8 cellular contexts compared by ENCODE assay signal in the genomic region with DNA sequence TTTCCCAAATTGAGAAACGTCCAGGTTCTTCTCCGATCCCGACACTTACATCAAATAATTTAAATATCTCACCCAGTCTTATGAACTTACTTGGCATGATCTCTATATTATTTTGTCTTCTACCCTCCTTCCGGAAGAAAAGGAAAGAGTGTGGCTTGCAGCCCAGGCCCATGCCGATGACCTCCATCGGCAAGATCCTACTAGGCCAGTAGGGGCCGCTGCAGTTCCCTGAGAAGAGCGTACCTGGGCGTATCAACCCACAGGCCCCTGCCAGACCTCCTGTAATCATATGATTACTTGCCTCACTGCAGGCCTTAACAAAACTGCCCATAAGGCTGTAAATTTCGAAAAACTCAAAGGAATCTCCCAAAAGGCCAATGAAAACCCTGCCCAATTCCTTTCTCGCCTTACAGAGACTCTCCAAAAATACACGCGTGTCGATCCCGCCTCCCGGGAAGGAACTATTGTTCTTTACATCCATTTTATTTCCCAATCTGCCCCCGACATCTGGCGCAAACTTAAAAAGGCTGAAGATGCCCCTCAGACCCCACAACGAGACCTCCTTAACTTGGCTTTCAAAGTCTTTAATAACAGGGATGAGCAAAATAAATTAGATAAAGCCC.
DNase-seq lines count a peak whose midpoint lies in the region; ATAC-seq, FAIRE-seq and TF ChIP-seq lines count a peak whose summit lies in the region.

No MANE protein-coding gene starts in this region.

- ATAC-seq in GM21717 (IDR thresholded peaks at IDR 0.05; ENCODE audit: unreplicated experiment) (peak; percentile 64), HG03045 (IDR thresholded peaks at IDR 0.05; ENCODE audit: unreplicated experiment) (no peak)

- no peak overlapping the region for H3K27ac Mint-ChIP-seq in brain

- no peaks in the 10 kb centered on the region for H3K36me3 Mint-ChIP-seq in brain

- no peaks in the 10 kb centered on the region for H3K27me3 Mint-ChIP-seq in brain

- FAIRE-seq in TTC549 (lab: Jason Lieb, UNC) = peak; percentile 52

- H3K4me1 Mint-ChIP-seq in brain = peaks cover 12% of the 10 kb centered on the region

- no peaks in the 10 kb centered on the region for H3K9me3 Mint-ChIP-seq in brain

- DNase-seq in CD1c-positive myeloid dendritic cell (ENCODE audit: extremely low spot score) (peak; percentile 64), NCI-H1694 (lab: John Stamatoyannopoulos, UW) (peak; percentile 96), iPS-NIHi7 (ENCODE audit: extremely low spot score) (peak; percentile 95), smooth muscle cell of the brain vasculature (ENCODE audit: low read depth, low spot score) (peak; percentile 65)

- peak; percentile 68 to 78 for TF ChIP-seq CTCF in brain (conservative IDR thresholded peaks at IDR 0.05)

- no peak overlapping the region for H3K4me3 Mint-ChIP-seq in brain
